In the genomic region with DNA sequence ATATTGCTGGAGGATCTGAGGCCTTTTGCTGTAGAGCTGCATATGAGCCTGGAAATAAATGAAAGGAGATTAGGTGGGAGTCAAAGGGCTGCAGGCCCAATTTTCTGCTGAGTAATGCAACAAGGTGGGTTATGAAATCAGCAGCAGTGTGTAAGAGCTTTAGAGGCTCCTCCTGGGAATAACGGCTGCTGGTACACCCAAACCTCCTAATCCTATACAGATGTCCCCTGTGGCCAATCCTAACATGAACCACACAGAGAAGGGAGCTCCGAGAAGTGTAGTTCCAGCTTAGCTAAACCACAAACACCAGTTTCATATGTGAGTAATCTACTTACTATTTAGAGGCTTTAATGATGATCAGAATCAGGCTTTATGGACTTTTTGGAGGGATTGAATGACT, we compare ENCODE assay signal across 17 cellular contexts.
A peak's percentile ranks its signal among the peaks of the same experiment; 100 is the strongest.
DNase-seq lines count a peak whose midpoint lies in the region; TF ChIP-seq lines count a peak whose summit lies in the region.
"Had no signal": no experiment of that assay in that cellular context is flagged by ENCODE, and none has a peak within 500 bp of the region (broad histone marks: within the 10 kb centered on the region; RNA-seq: fewer than 3 reads in every experiment).

No MANE protein-coding gene starts in this region.

- no peak overlapping the region for H3K4me2 ChIP-seq in hepatocyte

- H3K27me3 ChIP-seq in adipocyte (replicated peaks; ENCODE audit: control insufficient read depth, insufficient read depth, low read length) (no peaks in the 10 kb centered on the region), hepatocyte (no peaks in the 10 kb centered on the region)

- H3K79me2 ChIP-seq in hepatocyte, result no peaks in the 10 kb centered on the region

- peaks cover 4% of the 10 kb centered on the region for H3K4me1 Mint-ChIP-seq in activated T-helper 1 cell treated with anti-CD3 and anti-CD28 coated beads, Interleukin-12 subunit alpha, Interleukin-12 subunit beta, Interleukin-2, Interleukin-4 antibody, amounts not matched to agents 30 ng/mL and 10 ng/mL and 1 ng/mL, durations not matched to agents 14 hours and 24 hours and 36 hours (ENCODE audit: low read depth)
- H3K4me1 Mint-ChIP-seq: brain; CD4-positive, alpha-beta memory T cell; stimulated activated naive CD8-positive, alpha-beta T cell treated with anti-CD3 and anti-CD28 coated beads, Interleukin-15, amount 100 ng/mL, for 72 hours had no signal

- intact Hi-C loops in activated T-helper 1 cell treated with anti-CD3 and anti-CD28 coated beads, Interleukin-12 subunit alpha, Interleukin-12 subunit beta, Interleukin-2, Interleukin-4 antibody, amounts not matched to agents 30 ng/mL and 10 ng/mL and 1 ng/mL, durations not matched to agents 14 hours and 24 hours and 36 hours (cut with micrococcal nuclease), result no loop called here

- H3K36me3 Mint-ChIP-seq in activated T-helper 1 cell treated with anti-CD3 and anti-CD28 coated beads, Interleukin-12 subunit alpha, Interleukin-12 subunit beta, Interleukin-2, Interleukin-4 antibody, amounts not matched to agents 30 ng/mL and 10 ng/mL and 1 ng/mL, durations not matched to agents 14 hours and 24 hours and 36 hours (ENCODE audit: low read depth), result no peaks in the 10 kb centered on the region
- H3K36me3 Mint-ChIP-seq: CD4-positive, alpha-beta memory T cell; mesothelial cell of epicardium had no signal

- H4K20me1 ChIP-seq in hepatocyte (ENCODE audit: insufficient read depth, poor library complexity, severe bottlenecking), result no peaks in the 10 kb centered on the region

- no peaks in the 10 kb centered on the region for H3K27me3 Mint-ChIP-seq in activated T-helper 1 cell treated with anti-CD3 and anti-CD28 coated beads, Interleukin-12 subunit alpha, Interleukin-12 subunit beta, Interleukin-2, Interleukin-4 antibody, amounts not matched to agents 30 ng/mL and 10 ng/mL and 1 ng/mL, durations not matched to agents 14 hours and 24 hours and 36 hours (ENCODE audit: insufficient read depth)
- H3K27me3 Mint-ChIP-seq: brain; CD4-positive, alpha-beta memory T cell; stimulated activated naive CD8-positive, alpha-beta T cell treated with anti-CD3 and anti-CD28 coated beads, Interleukin-15, amount 100 ng/mL, for 72 hours had no signal

- H3K4me1 ChIP-seq in adipocyte (ENCODE audit: control insufficient read depth, insufficient read depth, low read length) (peaks cover 15% of the 10 kb centered on the region), hepatocyte (ENCODE audit: insufficient read depth) (no peaks in the 10 kb centered on the region)
- H3K4me1 ChIP-seq: prostate gland had no signal

- H3K36me3 ChIP-seq in adipocyte (ENCODE audit: control insufficient read depth, insufficient read depth, low read length, severe bottlenecking) (no peaks in the 10 kb centered on the region), hepatocyte (replicated peaks; ENCODE audit: insufficient read depth, low read depth) (no peaks in the 10 kb centered on the region)
- H3K36me3 ChIP-seq: prostate gland had no signal

- TF ChIP-seq CTCF in AG10803 (conservative IDR thresholded peaks at IDR 0.05; ENCODE audit: low read length), result peak; percentile 14; the same call in 1 of the 2 replicates
- no peak for TF ChIP-seq CTCF in hepatocyte (IDR thresholded peaks at IDR 0.05; ENCODE audit: poor library complexity)

- no peak overlapping the region for H3K27ac ChIP-seq in hepatocyte
- H3K27ac ChIP-seq: HL-60, prostate gland had no signal

- H3K4me3 ChIP-seq in AG10803 (ENCODE audit: low read length), result no peak overlapping the region
- no peak overlapping the region for H3K4me3 ChIP-seq in adipocyte (ENCODE audit: low read length)
- H3K4me3 ChIP-seq in hepatocyte, result no peak overlapping the region
- H3K4me3 ChIP-seq: prostate gland had no signal

- no peak overlapping the region for H3K27ac Mint-ChIP-seq in activated T-helper 1 cell treated with anti-CD3 and anti-CD28 coated beads, Interleukin-12 subunit alpha, Interleukin-12 subunit beta, Interleukin-2, Interleukin-4 antibody, amounts not matched to agents 30 ng/mL and 10 ng/mL and 1 ng/mL, durations not matched to agents 14 hours and 24 hours and 36 hours
- H3K27ac Mint-ChIP-seq: brain; CD4-positive, alpha-beta memory T cell; mesothelial cell of epicardium had no signal

- no peak overlapping the region for H3K9ac ChIP-seq in adipocyte (ENCODE audit: low read length)

- DNase-seq in AG10803 (ENCODE audit: low read depth) (peak; percentile 99), HT1080 (ENCODE audit: low read depth) (peak; percentile 63), adipocyte (ENCODE audit: low read depth) (peak; percentile 94), hepatocyte (ENCODE audit: low spot score) (peak; percentile 36), NCI-H2081 treated with DMSO at 0.1 percent for 48 hours (lab: John Stamatoyannopoulos, UW) (no peak), HK-2 (ENCODE audit: unreplicated experiment) (no peak), NCI-H774 (lab: John Stamatoyannopoulos, UW) (no peak)
- no peak for DNase-seq in activated T-helper 1 cell treated with anti-CD3 and anti-CD28 coated beads, Interleukin-12 subunit alpha, Interleukin-12 subunit beta, Interleukin-2, Interleukin-4 antibody, amounts not matched to agents 30 ng/mL and 10 ng/mL and 1 ng/mL, durations not matched to agents 14 hours and 24 hours and 36 hours (ENCODE audit: low spot score)
- DNase-seq: activated T-cell treated with anti-CD3 and anti-CD28 coated beads, Interleukin-2, amount 50 U/mL, for 48 hours; CD4-positive, alpha-beta memory T cell; NCI-H1092; NCI-H526; stimulated activated naive CD8-positive, alpha-beta T cell treated with anti-CD3 and anti-CD28 coated beads, Interleukin-15, amount 100 ng/mL, for 72 hours had no signal

- H3K9me3 Mint-ChIP-seq in activated T-helper 1 cell treated with anti-CD3 and anti-CD28 coated beads, Interleukin-12 subunit alpha, Interleukin-12 subunit beta, Interleukin-2, Interleukin-4 antibody, amounts not matched to agents 30 ng/mL and 10 ng/mL and 1 ng/mL, durations not matched to agents 14 hours and 24 hours and 36 hours, result peaks cover 9% of the 10 kb centered on the region

- no peak overlapping the region for H3K4me3 Mint-ChIP-seq in activated T-helper 1 cell treated with anti-CD3 and anti-CD28 coated beads, Interleukin-12 subunit alpha, Interleukin-12 subunit beta, Interleukin-2, Interleukin-4 antibody, amounts not matched to agents 30 ng/mL and 10 ng/mL and 1 ng/mL, durations not matched to agents 14 hours and 24 hours and 36 hours
- H3K4me3 Mint-ChIP-seq: brain; CD4-positive, alpha-beta memory T cell; mesothelial cell of epicardium; stimulated activated naive CD8-positive, alpha-beta T cell treated with anti-CD3 and anti-CD28 coated beads, Interleukin-15, amount 100 ng/mL, for 72 hours had no signal

- H3K9me3 ChIP-seq in adipocyte (ENCODE audit: control insufficient read depth, low read length), result peaks cover 11% of the 10 kb centered on the region
- no peaks in the 10 kb centered on the region for H3K9me3 ChIP-seq in hepatocyte (ENCODE audit: low read depth)
- H3K9me3 ChIP-seq: prostate gland had no signal

- no peaks in the 10 kb centered on the region for H3K9me2 ChIP-seq in hepatocyte (replicated peaks; ENCODE audit: insufficient read depth)

- 52% methylated on average over 2 of the region's 2 CpGs for WGBS in hepatocyte (ENCODE audit: low lambda C conversion rate, missing lambda C conversion rate)

- no peak overlapping the region for H2AFZ ChIP-seq in hepatocyte

Comparison
In these comparisons a context has a peak if more than half of its experiments do, and no peak if none do; other contexts are left out.
1. DNase-seq: peak in AG10803 (single experiment), HT1080 (single experiment), adipocyte (single experiment) and hepatocyte (single experiment); none in NCI-H2081 treated with DMSO at 0.1 percent for 48 hours (single experiment), HK-2 (single experiment), activated T-helper 1 cell treated with anti-CD3 and anti-CD28 coated beads, Interleukin-12 subunit alpha, Interleukin-12 subunit beta, Interleukin-2, Interleukin-4 antibody, amounts not matched to agents 30 ng/mL and 10 ng/mL and 1 ng/mL, durations not matched to agents 14 hours and 24 hours and 36 hours (single experiment) and NCI-H774 (single experiment).